In the genomic region with DNA sequence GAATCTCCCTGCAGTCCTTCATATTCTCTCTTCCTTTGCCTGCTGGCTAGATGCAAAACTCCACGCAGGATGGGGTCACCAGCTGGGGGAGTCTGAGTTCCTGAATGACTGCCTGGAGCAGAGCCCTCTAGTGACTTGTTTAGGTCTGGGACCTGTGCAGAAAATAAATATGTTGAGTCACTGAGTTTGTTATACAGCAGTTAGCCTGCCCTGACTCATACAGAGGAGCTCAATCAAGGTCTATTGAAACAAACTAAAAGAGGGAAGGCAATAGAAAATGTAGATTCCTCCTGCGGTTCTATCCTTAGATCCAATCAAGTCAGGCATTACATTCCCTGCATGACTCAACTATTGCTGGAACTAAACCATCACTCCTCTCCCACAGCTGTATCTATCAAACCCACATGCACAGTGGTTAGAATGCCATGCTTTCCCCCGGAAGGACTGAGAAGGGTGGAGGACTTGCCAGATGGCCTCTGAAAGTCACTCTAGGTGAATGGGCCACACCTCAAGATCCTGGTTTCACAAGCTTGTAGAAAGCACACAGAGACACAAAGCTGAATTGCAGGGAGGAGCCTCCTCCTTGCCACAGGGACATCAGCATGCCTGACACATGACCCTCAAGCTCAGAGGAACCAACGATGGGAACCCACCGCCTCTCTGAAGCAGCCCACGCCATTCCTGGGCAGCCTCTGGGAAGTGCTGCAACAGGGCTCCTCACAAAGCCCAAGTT, we compare ENCODE assay signal across 9 cellular contexts.
DNase-seq lines count a peak whose midpoint lies in the region; ATAC-seq and TF ChIP-seq lines count a peak whose summit lies in the region.
"Had no signal": no experiment of that assay in that cellular context is flagged by ENCODE, and none has a peak within 500 bp of the region (broad histone marks: within the 10 kb centered on the region; RNA-seq: fewer than 3 reads in every experiment).

No MANE protein-coding gene starts in this region.

- no peaks in the 10 kb centered on the region for H3K27me3 ChIP-seq in AG04450 (ENCODE audit: control insufficient read depth, insufficient read depth, low read length)
- no peaks in the 10 kb centered on the region for H3K27me3 ChIP-seq in effector memory CD4-positive, alpha-beta T cell (replicated peaks; ENCODE audit: control insufficient read depth, insufficient read depth, low read length, poor library complexity, severe bottlenecking)
- H3K27me3 ChIP-seq: upper lobe of left lung had no signal

- CTCF ChIA-PET in AG04450 (lab: Charles Lee) = interaction anchor here (0.5 to 2.0 kb wide), 15 partner anchors 8 to 175 kb away, joined by 3 to 15 read pairs (median 4); no protein-coding TSS in a partner anchor

- DNase-seq in AG04450 (ENCODE audit: low read depth, low spot score) (peak; percentile 94), SK-N-DZ (ENCODE audit: low spot score) (peak; percentile 35), fibroblast of the conjunctiva (ENCODE audit: low read depth) (peak; percentile 23), NCI-H1436 (lab: John Stamatoyannopoulos, UW) (no peak), NCI-H1105 treated with DMSO at 0.1 percent for 48 hours (lab: John Stamatoyannopoulos, UW) (no peak), Right ventricle myocardium inferior (ENCODE audit: missing footprints) (no peak)
- DNase-seq in effector memory CD4-positive, alpha-beta T cell = no peak
- DNase-seq: upper lobe of left lung had no signal

- TF ChIP-seq CTCF in AG04450 (IDR thresholded peaks at IDR 0.05; ENCODE audit: low read depth, low read length) = peak; percentile 69

- intact Hi-C loops in Right ventricle myocardium inferior (cut with DNase I) = loop anchor here (10.0 kb wide), 1 partner anchor 57 kb away; no protein-coding TSS in a partner anchor

- POLR2A ChIA-PET in AG04450 (lab: Yijun Ruan, JAX) = interaction anchor here (0.6 to 2.7 kb wide), 7 partner anchors 8 to 80 kb away, joined by 3 to 34 read pairs (median 5); no protein-coding TSS in a partner anchor

- no peaks in the 10 kb centered on the region for H3K36me3 ChIP-seq in effector memory CD4-positive, alpha-beta T cell (ENCODE audit: control insufficient read depth, insufficient read depth, low read length)
- H3K36me3 ChIP-seq: upper lobe of left lung had no signal

- H3K4me3 ChIP-seq in AG04450 (ENCODE audit: low read depth, low read length) = no peak overlapping the region
- no peak overlapping the region for H3K4me3 ChIP-seq in effector memory CD4-positive, alpha-beta T cell (ENCODE audit: insufficient read depth, low read depth, low read length, poor library complexity, severe bottlenecking)
- H3K4me3 ChIP-seq: upper lobe of left lung had no signal

- ATAC-seq in GM18861 (IDR thresholded peaks at IDR 0.05; ENCODE audit: unreplicated experiment) (peak; percentile 46), Right ventricle myocardium inferior (no peak)

- peak overlapping the region; percentile 91 for H3K27ac ChIP-seq in AG04450 (ENCODE audit: low read depth, low read length)
- no peak overlapping the region for H3K27ac ChIP-seq in effector memory CD4-positive, alpha-beta T cell (ENCODE audit: insufficient read depth, low read length, poor library complexity, severe bottlenecking)
- H3K27ac ChIP-seq: upper lobe of left lung had no signal

- no peaks in the 10 kb centered on the region; the same call in 1 of the 2 replicates for H3K9me3 ChIP-seq in AG04450 (ENCODE audit: control insufficient read depth, insufficient read depth, low read length)
- no peaks in the 10 kb centered on the region for H3K9me3 ChIP-seq in effector memory CD4-positive, alpha-beta T cell (ENCODE audit: control insufficient read depth, low read length)
- H3K9me3 ChIP-seq: upper lobe of left lung had no signal

- H3K4me1 ChIP-seq in effector memory CD4-positive, alpha-beta T cell (ENCODE audit: control insufficient read depth, insufficient read depth, low read length, poor library complexity, severe bottlenecking) = no peaks in the 10 kb centered on the region

Comparison
In these comparisons a context has a peak if more than half of its experiments do, and no peak if none do; other contexts are left out.
1. DNase-seq: peak in AG04450 (single experiment), SK-N-DZ (single experiment) and fibroblast of the conjunctiva (single experiment); none in NCI-H1436 (single experiment), NCI-H1105 treated with DMSO at 0.1 percent for 48 hours (single experiment), effector memory CD4-positive, alpha-beta T cell (0 of 3) and Right ventricle myocardium inferior (single experiment).